In the genomic region with DNA sequence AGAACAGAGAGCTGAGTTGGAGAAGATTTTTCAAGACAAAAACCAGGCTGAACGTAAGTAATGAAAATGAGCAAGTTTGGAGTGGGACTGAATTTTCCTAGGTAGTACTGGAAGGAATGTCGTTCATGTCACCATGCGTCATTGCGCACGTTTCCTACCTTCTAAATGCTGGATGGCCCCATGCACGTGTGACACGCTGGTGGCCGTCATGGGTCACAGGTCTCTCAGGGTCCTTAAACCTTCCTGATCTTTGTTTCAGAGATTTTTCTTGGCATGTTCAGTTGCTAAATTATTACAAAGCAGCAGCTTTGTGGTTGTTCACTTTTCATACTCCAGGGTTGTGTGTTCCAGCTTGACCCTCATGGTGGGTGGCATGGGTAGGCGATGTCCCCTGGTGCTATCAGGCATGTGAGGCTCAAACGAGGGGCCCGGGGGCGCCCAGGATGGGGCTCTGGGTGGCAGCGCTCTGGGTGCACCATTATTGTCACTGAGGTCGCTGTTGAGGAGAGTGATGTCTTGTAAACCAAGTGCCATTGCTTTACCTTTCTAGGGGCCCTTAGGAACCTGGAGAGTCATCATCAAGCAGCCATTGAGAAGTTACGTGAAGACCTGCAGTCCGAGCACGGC, we compare ENCODE assay signal across 23 cellular contexts.
"Had no signal": no experiment of that assay in that cellular context is flagged by ENCODE, and none has a peak within 500 bp of the region (broad histone marks: within the 10 kb centered on the region; RNA-seq: fewer than 3 reads in every experiment).

No MANE protein-coding gene starts in this region.

- H3K9me3 ChIP-seq: left ventricle myocardium inferior, mucosa of descending colon, spleen, suprapubic skin, thoracic aorta, tibial artery, upper lobe of right lung had no signal

- H3K27ac ChIP-seq: hepatocyte, spleen, suprapubic skin, tibial artery, upper lobe of right lung had no signal

- H3K4me3 ChIP-seq: hepatocyte, lung, mucosa of descending colon, spleen, suprapubic skin, thoracic aorta, tibial artery, upper lobe of right lung had no signal

- H3K79me2 ChIP-seq: hepatocyte had no signal

- ATAC-seq: mucosa of descending colon; naive thymus-derived CD4-positive, alpha-beta T cell; natural killer cell treated with Interleukin-12 subunit alpha and Interleukin-12 subunit beta and Interleukin-15 and Interleukin-18, amount 100 ng/mL, for 72 hours; right cardiac atrium; sciatic nerve; stimulated activated effector memory CD8-positive, alpha-beta T cell treated with anti-CD3 and anti-CD28 coated beads, Interleukin-12 subunit alpha, Interleukin-12 subunit beta, amount 100 ng/mL, for 72 hours; upper lobe of right lung had no signal

- DNase-seq: islet precursor cell; left ventricle myocardium inferior; midbrain; mucosa of descending colon; naive thymus-derived CD4-positive, alpha-beta T cell; nucleus accumbens; retina; right cardiac atrium; small intestine; spleen; stimulated activated CD4-positive, alpha-beta T cell treated with anti-CD3 and anti-CD28 coated beads, Interleukin-4, amount 100 ng/mL, for 24 hours; stimulated activated naive CD4-positive, alpha-beta T cell; tibial artery; trophoblast cell; upper lobe of right lung had no signal

- H3K27me3 ChIP-seq: hepatocyte, spleen, suprapubic skin, tibial artery, upper lobe of right lung had no signal

- H3K4me1 ChIP-seq: spleen, suprapubic skin, tibial artery, upper lobe of right lung had no signal

- FAIRE-seq: small intestine, urothelium cell line had no signal

- H2AFZ ChIP-seq: hepatocyte had no signal

- H3K4me2 ChIP-seq: hepatocyte had no signal
